ENCODE assay signal across 8 cellular contexts in the genomic region with DNA sequence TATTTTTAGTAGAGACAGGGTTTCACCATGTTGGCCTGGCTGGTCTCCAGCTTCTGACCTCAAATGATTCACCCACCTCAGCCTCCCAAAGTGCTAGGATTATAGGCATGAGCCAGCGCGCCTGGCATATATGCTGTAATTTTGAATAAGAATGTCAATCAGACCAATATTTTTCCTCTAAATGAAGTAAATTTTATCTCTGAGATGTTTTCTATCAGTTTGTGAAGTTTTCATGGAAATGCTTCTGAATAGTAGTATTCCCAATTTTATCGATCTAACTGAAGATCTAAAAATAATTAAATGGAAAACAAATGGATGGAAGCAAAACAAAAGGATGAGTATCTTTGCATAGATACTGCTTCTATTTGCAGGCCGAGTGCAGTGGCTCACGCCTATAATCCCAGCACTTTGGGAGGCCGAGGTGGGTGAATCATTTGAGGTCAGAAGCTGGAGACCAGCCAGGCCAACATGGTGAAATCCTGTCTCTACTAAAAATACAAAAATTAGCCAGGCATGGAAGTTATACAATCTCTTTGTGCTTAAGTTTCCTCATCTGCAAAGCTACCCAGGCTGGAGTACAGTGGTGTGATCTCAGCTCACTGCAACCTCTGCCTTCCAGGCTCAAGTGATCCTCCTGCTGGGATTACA.
DNase-seq lines count a peak whose midpoint lies in the region; ATAC-seq and TF ChIP-seq lines count a peak whose summit lies in the region.
"Not testable (repeated sequence)": the region's sequence is repeated elsewhere in the genome, so short reads cannot be mapped to it uniquely, and the experiment has no call there.

No MANE protein-coding gene starts in this region.

- H3K79me2 ChIP-seq in GM23338 (replicated peaks; ENCODE audit: insufficient read depth): not testable (repeated sequence)

- not testable (repeated sequence) for H3K27me3 Mint-ChIP-seq in GM23338 (ENCODE audit: insufficient read depth, low read depth, poor library complexity); effector memory CD8-positive, alpha-beta T cell

- not testable (repeated sequence) for H3K9me3 Mint-ChIP-seq in GM23338; effector memory CD8-positive, alpha-beta T cell

- not testable (repeated sequence) for H3K36me3 ChIP-seq in GM23338 (ENCODE audit: insufficient read depth)

- not testable (repeated sequence) for H3K4me2 ChIP-seq in GM23338

- H3K4me3 ChIP-seq in GM23338; skeletal muscle cell (ENCODE audit: low read depth, low read length): not testable (repeated sequence)

- H4K20me1 ChIP-seq in GM23338 (replicated peaks; ENCODE audit: insufficient read depth): not testable (repeated sequence)

- not testable (repeated sequence) for H3K4me1 ChIP-seq in GM23338 (ENCODE audit: insufficient read depth)

- H3K4me3 Mint-ChIP-seq in GM23338; effector memory CD8-positive, alpha-beta T cell: not testable (repeated sequence)

- H2AFZ ChIP-seq in GM23338: peak overlapping the region; percentile 52; the same call in 1 of the 2 replicates

- not testable (repeated sequence) for H3K27ac ChIP-seq in GM23338 (ENCODE audit: low read depth)

- not testable (repeated sequence) for ATAC-seq in GM23338
- peak; percentile 19 for ATAC-seq in effector memory CD8-positive, alpha-beta T cell (replicated peaks)

- DNase-seq in AG08396 (ENCODE audit: low spot score) (peak; percentile 8), M059J (ENCODE audit: low read depth) (peak; percentile 82), RKO (ENCODE audit: low spot score) (peak; percentile 50), glomerular visceral epithelial cell (ENCODE audit: extremely low spot score) (peak; percentile 74), skeletal muscle cell (ENCODE audit: low read depth) (peak; percentile 55)
- DNase-seq in GM23338 (ENCODE audit: low spot score); effector memory CD8-positive, alpha-beta T cell: not testable (repeated sequence)
- DNase-seq in activated CD4-positive, alpha-beta T cell treated with anti-CD3 and anti-CD28 coated beads for 48 hours: peak; percentile 5

- H3K9me2 ChIP-seq in GM23338 (ENCODE audit: insufficient read depth): not testable (repeated sequence)

- not testable (repeated sequence) for H3F3A ChIP-seq in GM23338 (replicated peaks; ENCODE audit: low read depth)

- not testable (repeated sequence) for H3K36me3 Mint-ChIP-seq in GM23338 (ENCODE audit: low read depth); effector memory CD8-positive, alpha-beta T cell (ENCODE audit: insufficient read depth)

- not testable (repeated sequence) for H3K27me3 ChIP-seq in GM23338 (ENCODE audit: insufficient read depth)

- H3K27ac Mint-ChIP-seq in GM23338: not testable (repeated sequence)
- peak overlapping the region in 1 of 2 donors; percentile 8 for H3K27ac Mint-ChIP-seq in effector memory CD8-positive, alpha-beta T cell

- not testable (repeated sequence) for H3K4me1 Mint-ChIP-seq in GM23338; effector memory CD8-positive, alpha-beta T cell (ENCODE audit: low read depth in 2 of 2)

- TF ChIP-seq CTCF in GM23338 (conservative IDR thresholded peaks at IDR 0.05; ENCODE audit: low read depth in 2 of 2): not testable (repeated sequence)
